In genomic region chr2:222424281-222424728, GRCh38 we compare ENCODE assay signal across 7 cellular contexts. TPM values are rescaled to one million over a fixed set of nuclear protein-coding genes. Genes with fewer than 3 reads are reported as not detected.
DNase-seq lines count a peak whose midpoint lies in the region; ATAC-seq and TF ChIP-seq lines count a peak whose summit lies in the region.

TSS of gene SGPP2 (plus strand) at chr2:222424543. CDS start at chr2:222424603, 60 bp downstream.

- H3K4me1 ChIP-seq in mucosa of stomach (ENCODE audit: control insufficient read depth, insufficient read depth, low read length) (peaks cover 31% of the 10 kb centered on the region), vagina (peaks cover 10% of the 10 kb centered on the region)

- H3K36me3 ChIP-seq in mucosa of stomach (ENCODE audit: control insufficient read depth, insufficient read depth, low read length) (no peaks in the 10 kb centered on the region), vagina (no peaks in the 10 kb centered on the region)

- peak in 1 of 2 donors; percentile 15 for TF ChIP-seq POLR2A in vagina (IDR thresholded peaks at IDR 0.05)

- DNase-seq in T follicular helper cell (ENCODE audit: low read depth), result peak; percentile 34
- DNase-seq in dorsolateral prefrontal cortex, result peak in 3 of 10 donors; percentile 43 to 75 (median 47)
- DNase-seq in vagina (ENCODE audit: extremely low spot score in 2 of 2), result no peak
- DNase-seq in middle frontal gyrus (ENCODE audit: extremely low spot score, low spot score), result no peak

- H3K27ac ChIP-seq in dorsolateral prefrontal cortex, result peak within 1 kb of the TSS in 56 of 59 donors; percentile 19 to 87 (median 80)
- H3K27ac ChIP-seq in vagina, result peak within 1 kb of the TSS; percentile 46

- H3K4me3 ChIP-seq in dorsolateral prefrontal cortex, result peak within 1 kb of the TSS; percentile 25 to 77 (median 63)
- H3K4me3 ChIP-seq in mucosa of stomach (ENCODE audit: low read length), result peak within 1 kb of the TSS; percentile 60
- H3K4me3 ChIP-seq in vagina, result peak within 1 kb of the TSS; percentile 46 to 47

- no peaks in the 10 kb centered on the region for H3K9me3 ChIP-seq in mucosa of stomach (ENCODE audit: control insufficient read depth, low read length)
- H3K9me3 ChIP-seq in vagina, result no peaks in the 10 kb centered on the region

- peaks cover 0 to 52% (median 17%) of the 10 kb centered on the region in 45 donors for H3K27me3 ChIP-seq in dorsolateral prefrontal cortex
- peaks cover 7% of the 10 kb centered on the region for H3K27me3 ChIP-seq in mucosa of stomach (ENCODE audit: control insufficient read depth, insufficient read depth, low read length)
- H3K27me3 ChIP-seq in vagina, result peaks cover 4% of the 10 kb centered on the region

- peak; percentile 43 for ATAC-seq in GM19035 (IDR thresholded peaks at IDR 0.05; ENCODE audit: unreplicated experiment)
- ATAC-seq in HG02763 (IDR thresholded peaks at IDR 0.05; ENCODE audit: unreplicated experiment), result peak; percentile 25

- TF ChIP-seq CTCF in dorsolateral prefrontal cortex (IDR thresholded peaks at IDR 0.05 in 54 of 56, conservative IDR thresholded peaks at IDR 0.05 in 2 of 56; ENCODE audit: low read depth in 1 of 56, partially characterized antibody in 56 of 56) (no peak), vagina (IDR thresholded peaks at IDR 0.05) (no peak)

- peak within 1 kb of the TSS; percentile 95 for H3K9ac ChIP-seq in mucosa of stomach (ENCODE audit: low read length)

- intact Hi-C loops in dorsolateral prefrontal cortex (cut with DNase I) (loop anchor here in 1 of 2 donors (5.0 kb wide), 1 partner anchor 107 kb away; no protein-coding TSS in a partner anchor), vagina (cut with DNase I) (no loop called here)

RNA-seq across cellular contexts. Expression of gene SGPP2, which starts in this region (rescaled TPM):
- total RNA-seq in dorsolateral prefrontal cortex, result 10 to 100 TPM in 119 of 120 experiments, 1 to 10 TPM in 1; 7.0 to 35.1 (median 21.1) TPM
- total RNA-seq in vagina, result 24.8 TPM
